ENCODE assay signal across 15 cellular contexts in the genomic region with DNA sequence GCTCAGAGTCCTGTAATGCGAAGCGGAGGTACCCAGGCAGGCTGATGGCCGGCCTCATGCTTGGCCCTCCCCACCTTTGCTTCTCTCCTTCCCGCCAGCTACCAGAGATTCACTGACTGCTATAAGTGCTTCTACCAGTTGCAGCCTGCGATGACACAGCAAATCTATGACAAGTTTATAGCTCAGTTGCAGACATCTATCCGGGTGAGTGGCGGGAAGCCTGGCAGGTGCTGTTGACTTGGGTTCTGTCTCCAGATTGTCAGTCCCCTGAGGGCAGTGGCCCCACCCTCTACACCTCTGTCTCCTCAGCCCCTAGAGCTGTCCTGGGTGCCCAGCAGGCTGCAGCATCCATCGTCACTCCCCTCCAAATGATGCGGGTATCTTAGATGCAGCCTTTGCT. TPM values are rescaled to one million over a fixed set of nuclear protein-coding genes. Genes with fewer than 3 reads are reported as not detected.
A peak's percentile ranks its signal among the peaks of the same experiment; 100 is the strongest.
DNase-seq lines count a peak whose midpoint lies in the region; ATAC-seq and TF ChIP-seq lines count a peak whose summit lies in the region.
"Had no signal": no experiment of that assay in that cellular context is flagged by ENCODE, and none has a peak within 500 bp of the region (broad histone marks: within the 10 kb centered on the region; RNA-seq: fewer than 3 reads in every experiment).

No MANE protein-coding gene starts in this region.

- H3K9me3 Mint-ChIP-seq in endodermal cell: no peaks in the 10 kb centered on the region
- H3K9me3 Mint-ChIP-seq: activated CD8-positive, alpha-beta T cell treated with anti-CD3 and anti-CD28 coated beads for 36 hours had no signal

- DNase-seq in COLO668 (lab: John Stamatoyannopoulos, UW; ENCODE audit: unreplicated experiment) (peak; percentile 19), NCI-H1436 (lab: John Stamatoyannopoulos, UW) (peak; percentile 16), erythroblast (lab: John Stamatoyannopoulos, UW) (peak; percentile 17 to 41), endodermal cell (no peak), AG08396 (ENCODE audit: low spot score) (no peak)
- DNase-seq: activated CD8-positive, alpha-beta T cell treated with anti-CD3 and anti-CD28 coated beads for 36 hours; foreskin fibroblast; NCI-H1092 treated with DMSO at 0.1 percent for 48 hours; NCI-H446 treated with DMSO at 0.1 percent for 48 hours; OCI-M1; stimulated activated CD4-positive, alpha-beta T cell treated with anti-CD3 and anti-CD28 coated beads, Interleukin-4, amount 100 ng/mL, for 4 hours had no signal

- no peak overlapping the region for H3K27ac ChIP-seq in endodermal cell (ENCODE audit: low read depth, low read length)
- H3K27ac ChIP-seq: BLaER1, thoracic aorta had no signal

- H3K4me3 ChIP-seq in endodermal cell (ENCODE audit: low read length): no peak overlapping the region
- H3K4me3 ChIP-seq: BLaER1, thoracic aorta had no signal

- H3K4me1 Mint-ChIP-seq in endodermal cell: no peaks in the 10 kb centered on the region

- no peaks in the 10 kb centered on the region for H3K4me1 ChIP-seq in endodermal cell (ENCODE audit: control insufficient read depth, insufficient read depth, low read length)

- TF ChIP-seq POLR2A in erythroblast (IDR thresholded peaks at IDR 0.05; ENCODE audit: low read length): no peak

- H3K36me3 ChIP-seq in endodermal cell (ENCODE audit: control insufficient read depth, insufficient read depth, low read length): peaks cover 65% of the 10 kb centered on the region

- ATAC-seq in HG03139 (IDR thresholded peaks at IDR 0.05; ENCODE audit: unreplicated experiment): no peak
- ATAC-seq: activated CD8-positive, alpha-beta T cell treated with anti-CD3 and anti-CD28 coated beads for 36 hours had no signal

- no peak overlapping the region for H3K9ac ChIP-seq in endodermal cell (ENCODE audit: extremely low read depth, low read length, poor library complexity, severe bottlenecking)
- H3K9ac ChIP-seq: BLaER1 had no signal

- no peak for TF ChIP-seq CTCF in endodermal cell (conservative IDR thresholded peaks at IDR 0.05)

- H3K27ac Mint-ChIP-seq in endodermal cell: no peak overlapping the region

- no peaks in the 10 kb centered on the region for H3K9me3 ChIP-seq in endodermal cell (ENCODE audit: control insufficient read depth, low read length)
- H3K9me3 ChIP-seq: BLaER1, thoracic aorta had no signal

- no peaks in the 10 kb centered on the region for H3K27me3 ChIP-seq in endodermal cell (ENCODE audit: control insufficient read depth, insufficient read depth, low read length, poor library complexity, severe bottlenecking)
- H3K27me3 ChIP-seq: BLaER1 had no signal

- no peak overlapping the region for H3K4me3 Mint-ChIP-seq in endodermal cell
- H3K4me3 Mint-ChIP-seq: activated CD8-positive, alpha-beta T cell treated with anti-CD3 and anti-CD28 coated beads for 36 hours had no signal

- no peaks in the 10 kb centered on the region for H3K27me3 Mint-ChIP-seq in endodermal cell (ENCODE audit: insufficient read depth)
- H3K27me3 Mint-ChIP-seq: activated CD8-positive, alpha-beta T cell treated with anti-CD3 and anti-CD28 coated beads for 36 hours had no signal

- peaks cover 65% of the 10 kb centered on the region for H3K36me3 Mint-ChIP-seq in endodermal cell (ENCODE audit: low read depth)

- 95 to 97% methylated on average over 7 to 9 of the region's 9 CpGs for WGBS in endodermal cell (ENCODE audit: insufficient coverage in 1 of 2, insufficient read length in 1 of 2), 2 experiments

RNA-seq across cellular contexts. Expression of a gene that starts 9.8 kb away (rescaled TPM):
- total RNA-seq in endodermal cell: 1 to 10 TPM; 4.6 to 5.4 TPM
- 2.2 TPM for polyA plus RNA-seq in endodermal cell (2013, experiment 1 of 2)
- 2.8 TPM for polyA plus RNA-seq in endodermal cell (2013, experiment 2 of 2)
- total RNA-seq: osteocyte, thoracic aorta had no signal

RNA-seq across cellular contexts. Expression of a gene that starts 15.6 kb away (rescaled TPM):
- total RNA-seq in endodermal cell: 10 to 100 TPM; 12.2 to 16.4 TPM
- polyA plus RNA-seq in endodermal cell (2013, experiment 1 of 2): 7.0 TPM
- polyA plus RNA-seq in endodermal cell (2013, experiment 2 of 2): 6.0 TPM

RNA-seq across cellular contexts. Expression of a gene that starts 19.4 kb away (rescaled TPM):
- 100 to 1,000 TPM; 119 TPM for total RNA-seq in endodermal cell
- polyA plus RNA-seq in endodermal cell (2013, experiment 1 of 2): 95.4 TPM
- 93.2 TPM for polyA plus RNA-seq in endodermal cell (2013, experiment 2 of 2)

RNA-seq across cellular contexts. Expression of a gene that starts 38.3 kb away (rescaled TPM):
- 10 to 100 TPM; 20.9 to 22.7 TPM for total RNA-seq in endodermal cell
- 19.9 TPM for polyA plus RNA-seq in endodermal cell (2013, experiment 1 of 2)
- 22.4 TPM for polyA plus RNA-seq in endodermal cell (2013, experiment 2 of 2)

RNA-seq across cellular contexts. Expression of a gene that starts 50.4 kb away (rescaled TPM):
- total RNA-seq in endodermal cell: 100 to 1,000 TPM; 103 to 111 TPM
- 73.6 TPM for polyA plus RNA-seq in endodermal cell (2013, experiment 1 of 2)
- 66.1 TPM for polyA plus RNA-seq in endodermal cell (2013, experiment 2 of 2)

Comparison
In these comparisons a context has a peak if more than half of its experiments do, and no peak if none do; other contexts are left out.
1. DNase-seq: peak in COLO668 (single experiment), NCI-H1436 (single experiment) and erythroblast (2 of 2); none in endodermal cell (single experiment) and AG08396 (single experiment).